17 cellular contexts compared by ENCODE assay signal in genomic region chr9:74771262-74771585, GRCh38.
A peak's percentile ranks its signal among the peaks of the same experiment; 100 is the strongest.
DNase-seq lines count a peak whose midpoint lies in the region; ATAC-seq and TF ChIP-seq lines count a peak whose summit lies in the region.
"Had no signal": no experiment of that assay in that cellular context is flagged by ENCODE, and none has a peak within 500 bp of the region (broad histone marks: within the 10 kb centered on the region; RNA-seq: fewer than 3 reads in every experiment).

No MANE protein-coding gene starts in this region.

- no peaks in the 10 kb centered on the region for H3K9me3 ChIP-seq in BE2C
- no peaks in the 10 kb centered on the region for H3K9me3 ChIP-seq in Panc1 (ENCODE audit: control insufficient read depth, insufficient read depth, low read depth, low read length)
- no peaks in the 10 kb centered on the region for H3K9me3 ChIP-seq in osteoblast (ENCODE audit: low read depth, low read length)
- H3K9me3 ChIP-seq: body of pancreas, colonic mucosa, pancreas, sigmoid colon, tibial artery had no signal

- H4K20me1 ChIP-seq in osteoblast (ENCODE audit: insufficient read depth, low read length), result no peaks in the 10 kb centered on the region

- no peak for TF ChIP-seq CTCF in BE2C (IDR thresholded peaks at IDR 0.05; ENCODE audit: low read depth, low read length)
- peak; percentile 22 for TF ChIP-seq CTCF in Panc1 (IDR thresholded peaks at IDR 0.05)
- no peak for TF ChIP-seq CTCF in osteoblast (IDR thresholded peaks at IDR 0.05; ENCODE audit: extremely low read depth, low read depth, low read length)

- peaks cover 24% of the 10 kb centered on the region for H3K27me3 Mint-ChIP-seq in activated CD4-positive, alpha-beta T cell treated with anti-CD3 and anti-CD28 coated beads for 36 hours

- peak overlapping the region; percentile 70; the same call in 1 of the 2 replicates for H3K4me3 ChIP-seq in BE2C (ENCODE audit: low read depth, low read length)
- no peak overlapping the region for H3K4me3 ChIP-seq in Panc1 (ENCODE audit: low read depth in 2 of 2, low read length in 2 of 2)
- no peak overlapping the region for H3K4me3 ChIP-seq in osteoblast (ENCODE audit: insufficient read depth, low read length)
- H3K4me3 ChIP-seq: body of pancreas, colonic mucosa, GM23248, hepatocyte, pancreas, sigmoid colon, tibial artery had no signal

- no peaks in the 10 kb centered on the region for H3K9me3 Mint-ChIP-seq in activated CD4-positive, alpha-beta T cell treated with anti-CD3 and anti-CD28 coated beads for 36 hours (ENCODE audit: low read depth)
- H3K9me3 Mint-ChIP-seq: activated naive CD8-positive, alpha-beta T cell treated with anti-CD3 and anti-CD28 coated beads for 36 hours had no signal

- H3K4me3 Mint-ChIP-seq in activated CD4-positive, alpha-beta T cell treated with anti-CD3 and anti-CD28 coated beads for 36 hours, result no peak overlapping the region
- H3K4me3 Mint-ChIP-seq: activated naive CD8-positive, alpha-beta T cell treated with anti-CD3 and anti-CD28 coated beads for 36 hours had no signal

- peak; percentile 38 for DNase-seq in activated CD4-positive, alpha-beta T cell treated with anti-CD3 and anti-CD28 coated beads for 36 hours
- no peak for DNase-seq in activated CD4-positive, alpha-beta T cell treated with anti-CD3 and anti-CD28 coated beads for 1 hour
- DNase-seq in BE2C (no peak), Panc1 (ENCODE audit: low read depth, low spot score) (no peak), osteoblast (ENCODE audit: insufficient read length, low spot score, missing footprints) (no peak)
- DNase-seq: colonic mucosa, NCI-H2227 treated with DMSO at 0.1 percent for 48 hours, sigmoid colon, tibial artery had no signal

- H3K27ac Mint-ChIP-seq in activated CD4-positive, alpha-beta T cell treated with anti-CD3 and anti-CD28 coated beads for 36 hours, result no peak overlapping the region
- H3K27ac Mint-ChIP-seq: activated naive CD8-positive, alpha-beta T cell treated with anti-CD3 and anti-CD28 coated beads for 36 hours had no signal

- CTCF ChIA-PET in activated CD4-positive, alpha-beta T cell treated with anti-CD3 and anti-CD28 coated beads for 36 hours (lab: Charles Lee), result interaction anchor here (0.6 to 10.1 kb wide), 7 partner anchors 12 to 299 kb away, joined by 3 to 160 read pairs (median 3); no protein-coding TSS in a partner anchor
- CTCF ChIA-PET in Panc1 (lab: Charles Lee), result interaction anchor here (0.6 to 1.4 kb wide), 2 partner anchors 143 to 181 kb away, joined by 3 read pairs; partner anchors contain the start of gene C9orf40

- H3K27me3 ChIP-seq in BE2C (no peaks in the 10 kb centered on the region), Panc1 (ENCODE audit: control insufficient read depth, insufficient read depth, low read length) (no peaks in the 10 kb centered on the region; the same call in 1 of the 2 replicates), osteoblast (ENCODE audit: insufficient read depth, low read length) (no peaks in the 10 kb centered on the region)
- H3K27me3 ChIP-seq: body of pancreas, colonic mucosa, hepatocyte, pancreas had no signal

- POLR2A ChIA-PET in activated CD4-positive, alpha-beta T cell treated with anti-CD3 and anti-CD28 coated beads for 36 hours (lab: Charles Lee), result no interaction called here
- POLR2A ChIA-PET in Panc1 (lab: Charles Lee), result no interaction called here

- H3K36me3 ChIP-seq in BE2C (no peaks in the 10 kb centered on the region), Panc1 (ENCODE audit: control insufficient read depth, insufficient read depth, low read length) (no peaks in the 10 kb centered on the region), osteoblast (ENCODE audit: insufficient read depth, low read length) (no peaks in the 10 kb centered on the region)
- H3K36me3 ChIP-seq: colonic mucosa, pancreas, sigmoid colon, tibial artery had no signal

- no peaks in the 10 kb centered on the region for H3K79me2 ChIP-seq in osteoblast (ENCODE audit: insufficient read depth, low read length)
- H3K79me2 ChIP-seq: hepatocyte had no signal

- H2AFZ ChIP-seq in osteoblast (ENCODE audit: low read length), result peak overlapping the region; percentile 33
- H2AFZ ChIP-seq: GM23248, hepatocyte had no signal

- H3K27ac ChIP-seq in Panc1 (ENCODE audit: low read length), result no peak overlapping the region
- no peak overlapping the region for H3K27ac ChIP-seq in osteoblast (ENCODE audit: low read depth, low read length)
- H3K27ac ChIP-seq: body of pancreas, colonic mucosa, GM23248, hepatocyte, pancreas, sigmoid colon, tibial artery had no signal

- no peak overlapping the region for H3K4me2 ChIP-seq in osteoblast (ENCODE audit: insufficient read depth, low read length)
- H3K4me2 ChIP-seq: hepatocyte had no signal

- intact Hi-C loops in activated CD4-positive, alpha-beta T cell treated with anti-CD3 and anti-CD28 coated beads for 36 hours (cut with DNase I, micrococcal nuclease), result loop anchor here in 1 of 2 experiments (1.0 to 5.0 kb wide), 5 partner anchors 257 to 1554 kb away; partner anchors contain the start of gene CARNMT1
- intact Hi-C loops in Panc1 (cut with micrococcal nuclease; ENCODE audit: unreplicated experiment), result loop anchor here (10.0 kb wide), 1 partner anchor 184 kb away; the partner anchor contains the start of gene C9orf40

- BruUV-seq in Panc1 (replicated peaks; lab: Mats Ljungman, UMichigan), result no TSS peak

- no peaks in the 10 kb centered on the region for H3K36me3 Mint-ChIP-seq in activated CD4-positive, alpha-beta T cell treated with anti-CD3 and anti-CD28 coated beads for 36 hours (ENCODE audit: low read depth)
- H3K36me3 Mint-ChIP-seq: activated naive CD8-positive, alpha-beta T cell treated with anti-CD3 and anti-CD28 coated beads for 36 hours had no signal

- no peak for ATAC-seq in activated CD4-positive, alpha-beta T cell treated with anti-CD3 and anti-CD28 coated beads for 36 hours
- ATAC-seq in Panc1 (no peak), HG02885 (IDR thresholded peaks at IDR 0.05; ENCODE audit: poor library complexity, unreplicated experiment) (no peak), HG02840 (IDR thresholded peaks at IDR 0.05; ENCODE audit: low FRiP score, unreplicated experiment) (no peak), GM21528 (IDR thresholded peaks at IDR 0.05; ENCODE audit: low FRiP score, unreplicated experiment) (no peak)
- ATAC-seq: body of pancreas had no signal

- peaks cover 20% of the 10 kb centered on the region for H3K4me1 Mint-ChIP-seq in activated CD4-positive, alpha-beta T cell treated with anti-CD3 and anti-CD28 coated beads for 36 hours

- H3K4me1 ChIP-seq in BE2C (no peaks in the 10 kb centered on the region), Panc1 (ENCODE audit: control insufficient read depth, insufficient read depth, low read length) (no peaks in the 10 kb centered on the region), osteoblast (ENCODE audit: insufficient read depth, low read length) (no peaks in the 10 kb centered on the region)
- H3K4me1 ChIP-seq: body of pancreas, colonic mucosa, pancreas, sigmoid colon, tibial artery had no signal

- in situ Hi-C loops in Panc1 (cut with HindIII; ENCODE audit: low pct_unique_long_range_greater_than_20kb, low sequenced_read_pairs), result no loop called here
